ENCODE assay signal across 18 cellular contexts in the genomic region with DNA sequence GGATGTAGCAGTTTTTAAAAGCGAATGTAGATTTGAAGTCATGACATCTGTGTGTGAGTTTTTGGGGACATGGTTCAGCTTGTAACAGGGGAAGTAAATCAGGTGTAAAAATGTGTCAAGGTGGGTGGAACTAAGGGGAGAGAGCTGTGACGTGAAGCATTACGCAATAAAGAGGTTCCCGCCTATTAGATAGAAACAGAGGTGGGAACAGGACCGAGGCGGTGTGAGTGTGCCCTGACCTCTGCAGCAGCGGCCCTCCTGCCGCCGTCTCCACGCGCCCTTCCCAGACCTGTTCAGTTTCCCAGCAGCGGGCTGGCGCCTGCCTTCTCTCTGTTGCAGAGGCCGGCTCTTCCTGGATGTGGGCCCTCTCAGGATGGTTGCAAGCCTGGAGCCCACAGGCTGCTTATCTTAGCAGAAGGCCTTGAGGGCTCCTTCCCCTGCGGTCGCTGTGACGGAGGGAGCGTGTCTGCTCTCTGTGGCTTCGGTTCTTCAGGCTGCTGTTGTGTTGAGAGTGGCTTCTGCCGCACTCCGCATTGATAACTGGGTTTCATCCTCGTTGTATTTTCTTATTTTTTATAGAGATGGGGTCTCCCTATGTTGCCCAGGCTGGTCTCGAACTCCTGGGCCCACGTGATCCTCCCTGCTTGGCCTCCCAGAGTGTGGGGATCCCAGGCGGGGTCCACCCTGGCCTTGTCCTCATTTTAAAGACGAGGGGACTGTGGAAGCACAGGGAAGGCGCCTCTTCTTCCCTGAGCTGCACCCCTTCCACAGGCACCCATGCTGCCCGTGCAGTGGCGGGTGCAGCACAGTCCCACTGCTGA.
A peak's percentile ranks its signal among the peaks of the same experiment; 100 is the strongest.
DNase-seq lines count a peak whose midpoint lies in the region; ATAC-seq and TF ChIP-seq lines count a peak whose summit lies in the region.
"Had no signal": no experiment of that assay in that cellular context is flagged by ENCODE, and none has a peak within 500 bp of the region (broad histone marks: within the 10 kb centered on the region; RNA-seq: fewer than 3 reads in every experiment).

No MANE protein-coding gene starts in this region.

- H2AFZ ChIP-seq in SK-N-SH (ENCODE audit: low read depth), result no peak overlapping the region

- H3K27me3 ChIP-seq in SK-N-SH (ENCODE audit: insufficient read depth), result no peaks in the 10 kb centered on the region
- H3K27me3 ChIP-seq in naive thymus-derived CD4-positive, alpha-beta T cell (ENCODE audit: control insufficient read depth in 2 of 2, insufficient read depth in 2 of 2, low read length in 2 of 2), result no peaks in the 10 kb centered on the region
- H3K27me3 ChIP-seq: ascending aorta had no signal

- POLR2A ChIA-PET in SK-N-SH (lab: Yijun Ruan, JAX), result no interaction called here
- POLR2A ChIA-PET in naive thymus-derived CD4-positive, alpha-beta T cell (lab: Charles Lee), result no interaction called here

- TF ChIP-seq CTCF in SK-N-SH (IDR thresholded peaks at IDR 0.05), result no peak

- peaks cover 3 to 44% (median 9%) of the 10 kb centered on the region in 5 donors for H3K36me3 Mint-ChIP-seq in naive thymus-derived CD4-positive, alpha-beta T cell

- no peak for TF ChIP-seq RAD21 in SK-N-SH (IDR thresholded peaks at IDR 0.05; ENCODE audit: low read length)
- no peak for TF ChIP-seq RAD21 in Ishikawa (IDR thresholded peaks at IDR 0.05; ENCODE audit: low read depth)

- DNase-seq in SK-N-SH, result peak; percentile 37
- peak; percentile 61 for DNase-seq in amniotic epithelial cell (ENCODE audit: low read depth)
- no peak for DNase-seq in naive thymus-derived CD4-positive, alpha-beta T cell
- DNase-seq in NCI-H774 (lab: John Stamatoyannopoulos, UW), result no peak
- DNase-seq: 8988T; C1 segment of cervical spinal cord; DMS153; foreskin melanocyte; NCI-H1436 treated with DMSO at 0.1 percent for 48 hours; NK-92 treated with Interleukin-12 subunit alpha and Interleukin-12 subunit beta, amount 100 ng/mL, for 24 hours; RPMI8226; stimulated activated naive CD8-positive, alpha-beta T cell treated with anti-CD3 and anti-CD28 coated beads, Interleukin-15, amount 100 ng/mL, for 72 hours had no signal

- H3K4me1 Mint-ChIP-seq in naive thymus-derived CD4-positive, alpha-beta T cell, result peaks cover 15 to 35% (median 27%) of the 10 kb centered on the region in 7 donors

- no peak overlapping the region for H3K27ac ChIP-seq in SK-N-SH (ENCODE audit: low read depth in 2 of 2, low read length in 1 of 2)
- H3K27ac ChIP-seq in naive thymus-derived CD4-positive, alpha-beta T cell (ENCODE audit: low read depth, low read length), result no peak overlapping the region
- H3K27ac ChIP-seq: ascending aorta had no signal

- H4K20me1 ChIP-seq in SK-N-SH (ENCODE audit: insufficient read depth), result peaks cover 32% of the 10 kb centered on the region

- H3K4me3 ChIP-seq in SK-N-SH (ENCODE audit: low read depth in 2 of 2, low read length in 1 of 2), result no peak overlapping the region
- no peak overlapping the region for H3K4me3 ChIP-seq in naive thymus-derived CD4-positive, alpha-beta T cell (ENCODE audit: low read length)
- H3K4me3 ChIP-seq: ascending aorta, coronary artery had no signal

- peaks cover 9 to 46% of the 10 kb centered on the region in 2 experiments for H3K4me1 ChIP-seq in SK-N-SH (ENCODE audit: control insufficient read depth in 1 of 2, insufficient read depth in 2 of 2, low read depth in 1 of 2, low read length in 1 of 2)
- no peaks in the 10 kb centered on the region for H3K4me1 ChIP-seq in naive thymus-derived CD4-positive, alpha-beta T cell (ENCODE audit: control insufficient read depth in 2 of 2, insufficient read depth in 2 of 2, low read length in 2 of 2)

- WGBS in SK-N-SH (ENCODE audit: low lambda C conversion rate), result 95% methylated on average over 26 of the region's 29 CpGs

- peaks cover 54% of the 10 kb centered on the region for H3K79me2 ChIP-seq in SK-N-SH (ENCODE audit: insufficient read depth)

- H3K9ac ChIP-seq in SK-N-SH, result no peak overlapping the region

- H3K9me3 ChIP-seq in SK-N-SH, result no peaks in the 10 kb centered on the region
- H3K9me3 ChIP-seq in naive thymus-derived CD4-positive, alpha-beta T cell (ENCODE audit: control insufficient read depth in 2 of 3, low read length in 3 of 3), result no peaks in the 10 kb centered on the region
- H3K9me3 ChIP-seq: ascending aorta had no signal

- TF ChIP-seq EP300 in SK-N-SH (IDR thresholded peaks at IDR 0.05; ENCODE audit: borderline replicate concordance in 1 of 2, low read depth in 1 of 2, low read length in 1 of 2), result no peak
- no peak for TF ChIP-seq EP300 in Ishikawa (IDR thresholded peaks at IDR 0.05; ENCODE audit: borderline replicate concordance)

- intact Hi-C loops in naive thymus-derived CD4-positive, alpha-beta T cell (cut with micrococcal nuclease), result no loop called here

- H3K27me3 Mint-ChIP-seq in naive thymus-derived CD4-positive, alpha-beta T cell, result no peaks in the 10 kb centered on the region
- H3K27me3 Mint-ChIP-seq: stimulated activated naive CD8-positive, alpha-beta T cell treated with anti-CD3 and anti-CD28 coated beads, Interleukin-15, amount 100 ng/mL, for 72 hours had no signal

- H3K4me2 ChIP-seq in SK-N-SH, result no peak overlapping the region

- peaks cover 31 to 46% of the 10 kb centered on the region in 2 experiments for H3K36me3 ChIP-seq in SK-N-SH (replicated peaks in 1 of 2; ENCODE audit: control insufficient read depth in 1 of 2, insufficient read depth in 2 of 2, low read length in 1 of 2)
- H3K36me3 ChIP-seq in naive thymus-derived CD4-positive, alpha-beta T cell (ENCODE audit: control insufficient read depth in 2 of 3, insufficient read depth in 3 of 3, low read length in 3 of 3), result peaks cover 0 to 36% (median 0%) of the 10 kb centered on the region in 3 experiments

- H3K27ac Mint-ChIP-seq in naive thymus-derived CD4-positive, alpha-beta T cell, result peak overlapping the region in 3 of 9 donors; percentile 8 to 51 (median 51)

- no peaks in the 10 kb centered on the region for H3K9me2 ChIP-seq in SK-N-SH

- H3K4me3 Mint-ChIP-seq in naive thymus-derived CD4-positive, alpha-beta T cell, result no peak overlapping the region
- H3K4me3 Mint-ChIP-seq: stimulated activated naive CD8-positive, alpha-beta T cell treated with anti-CD3 and anti-CD28 coated beads, Interleukin-15, amount 100 ng/mL, for 72 hours had no signal

- CTCF ChIA-PET in SK-N-SH (lab: Yijun Ruan, JAX), result interaction anchor here (1.0 to 7.4 kb wide), 2 partner anchors 14 to 128 kb away, joined by 3 to 90 read pairs; no protein-coding TSS in a partner anchor
- CTCF ChIA-PET in naive thymus-derived CD4-positive, alpha-beta T cell (lab: Charles Lee), result no interaction called here

- no peaks in the 10 kb centered on the region for H3K9me3 Mint-ChIP-seq in naive thymus-derived CD4-positive, alpha-beta T cell
- H3K9me3 Mint-ChIP-seq: stimulated activated naive CD8-positive, alpha-beta T cell treated with anti-CD3 and anti-CD28 coated beads, Interleukin-15, amount 100 ng/mL, for 72 hours had no signal

- ATAC-seq in SK-N-SH treated with all-trans-retinoic acid at 6 μM for 48 hours, result no peak
- ATAC-seq in naive thymus-derived CD4-positive, alpha-beta T cell, result peak; percentile 66
- ATAC-seq in GM21528 (IDR thresholded peaks at IDR 0.05; ENCODE audit: low FRiP score, unreplicated experiment), result no peak
- ATAC-seq in HG02678 (IDR thresholded peaks at IDR 0.05; ENCODE audit: unreplicated experiment), result no peak
- ATAC-seq: stimulated activated naive CD8-positive, alpha-beta T cell treated with anti-CD3 and anti-CD28 coated beads, Interleukin-15, amount 100 ng/mL, for 72 hours had no signal

- H3F3A ChIP-seq in SK-N-SH (replicated peaks; ENCODE audit: insufficient read depth), result peaks cover 20% of the 10 kb centered on the region

TF ChIP-seq in SK-N-SH, 30 proteins besides CTCF, POLR2A, EP300 and RAD21 (continues in another document):
- TF ChIP-seq POLR2AphosphoS5 (IDR thresholded peaks at IDR 0.05; ENCODE audit: low read depth, low read length) (no peak), TCF12 (IDR thresholded peaks at IDR 0.05) (no peak)
- TF ChIP-seq, protein P1, sequence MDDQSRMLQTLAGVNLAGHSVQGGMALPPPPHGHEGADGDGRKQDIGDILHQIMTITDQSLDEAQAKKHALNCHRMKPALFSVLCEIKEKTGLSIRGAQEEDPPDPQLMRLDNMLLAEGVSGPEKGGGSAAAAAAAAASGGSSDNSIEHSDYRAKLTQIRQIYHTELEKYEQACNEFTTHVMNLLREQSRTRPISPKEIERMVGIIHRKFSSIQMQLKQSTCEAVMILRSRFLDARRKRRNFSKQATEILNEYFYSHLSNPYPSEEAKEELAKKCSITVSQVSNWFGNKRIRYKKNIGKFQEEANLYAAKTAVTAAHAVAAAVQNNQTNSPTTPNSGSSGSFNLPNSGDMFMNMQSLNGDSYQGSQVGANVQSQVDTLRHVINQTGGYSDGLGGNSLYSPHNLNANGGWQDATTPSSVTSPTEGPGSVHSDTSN (IDR thresholded peaks at IDR 0.05), result no peak

TF ChIP-seq in SK-N-SH treated with all-trans-retinoic acid at 6 μM for 48 hours, 23 proteins besides CTCF, POLR2A, EP300 and RAD21 (continues in another document):
- TF ChIP-seq ZC3H10 (CRISPR knock-in tag; IDR thresholded peaks at IDR 0.05) (no peak), ZNF565 (CRISPR knock-in tag; conservative IDR thresholded peaks at IDR 0.05; ENCODE audit: low read depth) (no peak), ZNF70 (CRISPR knock-in tag; IDR thresholded peaks at IDR 0.05) (no peak), ESRRG (CRISPR knock-in tag; IDR thresholded peaks at IDR 0.05) (no peak), ZFP3 (CRISPR knock-in tag; IDR thresholded peaks at IDR 0.05) (no peak)

TF ChIP-seq in Ishikawa, 13 proteins besides CTCF, POLR2A, EP300 and RAD21:
- TF ChIP-seq ZBTB7A (IDR thresholded peaks at IDR 0.05; ENCODE audit: low read depth) (no peak), CEBPB (IDR thresholded peaks at IDR 0.05) (peak; percentile 70; the same call in 1 of the 2 replicates)

Comparison
In these comparisons a context has a peak if more than half of its experiments do, and no peak if none do; other contexts are left out.
1. DNase-seq: peak in SK-N-SH (single experiment) and amniotic epithelial cell (single experiment); none in naive thymus-derived CD4-positive, alpha-beta T cell (0 of 9) and NCI-H774 (single experiment).